Comparison of ENCODE assay signal across 7 cellular contexts in the genomic region with DNA sequence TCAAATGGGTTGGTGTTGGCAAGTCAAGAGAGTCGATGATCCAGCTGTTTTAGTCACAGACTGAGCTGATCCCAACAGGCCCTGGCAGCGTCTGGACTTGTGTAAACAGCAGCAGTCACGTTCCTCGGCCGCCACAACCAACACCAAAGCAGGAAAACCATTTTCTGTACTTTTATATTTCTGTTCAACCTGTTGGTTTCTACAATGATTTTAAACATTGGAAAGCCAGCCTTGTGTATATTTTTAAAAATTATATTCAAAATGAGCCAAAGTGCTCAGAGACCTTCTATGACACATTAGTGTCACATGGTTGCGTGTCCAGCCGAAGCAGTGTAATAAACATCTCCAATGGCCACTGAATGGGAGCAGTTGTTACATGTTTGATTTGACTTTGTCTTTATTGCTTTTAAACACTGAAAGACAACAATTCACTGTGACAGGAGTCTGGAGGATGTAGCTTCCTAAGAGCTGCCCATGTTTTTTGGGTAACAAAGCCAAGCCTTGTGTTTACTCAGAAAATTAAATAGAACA. TPM values are rescaled to one million over a fixed set of nuclear protein-coding genes. Genes with fewer than 3 reads are reported as not detected.
DNase-seq lines count a peak whose midpoint lies in the region; ATAC-seq and TF ChIP-seq lines count a peak whose summit lies in the region.

No MANE protein-coding gene starts in this region.

- H4K91ac ChIP-seq in H9 (ENCODE audit: insufficient read length, low read depth, low read length): no peak overlapping the region

- TF ChIP-seq CTCF in left lung (IDR thresholded peaks at IDR 0.05): no peak
- TF ChIP-seq CTCF in H9 (conservative IDR thresholded peaks at IDR 0.05): no peak

- H3K9ac ChIP-seq in H9 (ENCODE audit: extremely low read depth, insufficient read length, low read length): no peak overlapping the region

- H3K27ac ChIP-seq in cingulate gyrus (ENCODE audit: low read depth, low read length) (peak overlapping the region; percentile 54), left lung (peak overlapping the region in 1 of 2 donors; percentile 70), temporal lobe (ENCODE audit: low read depth, low read length) (peak overlapping the region; percentile 75), H9 (ENCODE audit: insufficient read length, low read depth, low read length) (no peak overlapping the region)

- H2BK15ac ChIP-seq in H9 (ENCODE audit: low read depth, low read length): no peak overlapping the region

- peaks cover 0 to 3% of the 10 kb centered on the region in 2 donors for H3K4me1 ChIP-seq in left lung
- H3K4me1 ChIP-seq in H9 (ENCODE audit: insufficient read depth, low read length): no peaks in the 10 kb centered on the region

- H3K27me3 Mint-ChIP-seq in H9 (ENCODE audit: low read depth): peaks cover 7% of the 10 kb centered on the region
- no peaks in the 10 kb centered on the region for H3K27me3 Mint-ChIP-seq in activated T-cell treated with anti-CD3 and anti-CD28 coated beads, Interleukin-2, amount 50 U/mL, for 4 hours (ENCODE audit: low read depth)

- H3K14ac ChIP-seq in H9 (ENCODE audit: insufficient read depth, low read length): no peak overlapping the region

- no peak overlapping the region for H4K8ac ChIP-seq in H9 (replicated peaks; ENCODE audit: insufficient read length, low read depth, low read length)

- H3K18ac ChIP-seq in H9 (ENCODE audit: insufficient read length, low read depth, low read length): no peak overlapping the region

- ATAC-seq in left lung: peak; percentile 44
- no peak for ATAC-seq in HG02852 (IDR thresholded peaks at IDR 0.05; ENCODE audit: unreplicated experiment)
- no peak for ATAC-seq in activated T-cell treated with anti-CD3 and anti-CD28 coated beads, Interleukin-2, amount 50 U/mL, for 4 hours

- H2BK5ac ChIP-seq in H9 (ENCODE audit: insufficient read length, low read length): no peak overlapping the region

- no peak overlapping the region for H2AK5ac ChIP-seq in H9 (ENCODE audit: insufficient read length, low read length)

- H3K79me2 ChIP-seq in H9 (ENCODE audit: insufficient read depth, low read length): no peaks in the 10 kb centered on the region

- no peak overlapping the region for H2BK12ac ChIP-seq in H9 (ENCODE audit: insufficient read length, low read depth, low read length)

- H3K9me3 ChIP-seq in left lung (no peaks in the 10 kb centered on the region), H9 (ENCODE audit: control insufficient read depth, low read depth, low read length) (peaks cover 6% of the 10 kb centered on the region)

- H3K23ac ChIP-seq in H9 (ENCODE audit: insufficient read length, low read depth, low read length): no peak overlapping the region

- H3K4ac ChIP-seq in H9 (ENCODE audit: low read depth, low read length): no peak overlapping the region

- no peak overlapping the region for H2BK20ac ChIP-seq in H9 (ENCODE audit: low read depth, low read length, poor library complexity, severe bottlenecking)

- H2BK120ac ChIP-seq in H9 (ENCODE audit: low read depth, low read length, poor library complexity, severe bottlenecking): no peak overlapping the region

- H3K27ac Mint-ChIP-seq in H9: no peak overlapping the region

- H3K36me3 Mint-ChIP-seq in H9 (ENCODE audit: insufficient read depth in 1 of 3, low read depth in 3 of 3): peaks cover 0 to 27% (median 4%) of the 10 kb centered on the region in 3 experiments; a peak in 5 of 7 replicates
- no peaks in the 10 kb centered on the region for H3K36me3 Mint-ChIP-seq in activated T-cell treated with anti-CD3 and anti-CD28 coated beads, Interleukin-2, amount 50 U/mL, for 4 hours (ENCODE audit: insufficient read depth)

- H3K36me3 ChIP-seq in left lung: no peaks in the 10 kb centered on the region

- H3K4me3 ChIP-seq in left lung: no peak overlapping the region

- no peak overlapping the region for H3T11ph ChIP-seq in H9 (ENCODE audit: low read length)

- no peak overlapping the region for H3K4me3 Mint-ChIP-seq in H9
- no peak overlapping the region for H3K4me3 Mint-ChIP-seq in activated T-cell treated with anti-CD3 and anti-CD28 coated beads, Interleukin-2, amount 50 U/mL, for 4 hours

- H3K56ac ChIP-seq in H9 (ENCODE audit: insufficient read length, low read depth, low read length): no peak overlapping the region

- no peaks in the 10 kb centered on the region for H4K20me1 ChIP-seq in H9 (ENCODE audit: control insufficient read depth, insufficient read depth, insufficient read length)

- peak; percentile 58 for DNase-seq in NCI-H1105 treated with DMSO at 0.1 percent for 48 hours (lab: John Stamatoyannopoulos, UW)
- peak in 1 of 2 donors; percentile 51 for DNase-seq in left lung
- no peak for DNase-seq in H9
- no peak for DNase-seq in activated T-cell treated with anti-CD3 and anti-CD28 coated beads, Interleukin-2, amount 50 U/mL, for 4 hours

- intact Hi-C loops in left lung (cut with DNase I): no loop called here

- peaks cover 4 to 9% of the 10 kb centered on the region in 2 experiments for H3K4me1 Mint-ChIP-seq in H9
- peaks cover 9% of the 10 kb centered on the region for H3K4me1 Mint-ChIP-seq in activated T-cell treated with anti-CD3 and anti-CD28 coated beads, Interleukin-2, amount 50 U/mL, for 4 hours (ENCODE audit: low read depth)

- H4K5ac ChIP-seq in H9 (ENCODE audit: insufficient read length, low read depth, low read length): no peak overlapping the region

- WGBS in H9 (ENCODE audit: extremely low coverage, insufficient read length, low lambda C conversion rate): no CpG with 5 or more reads among the region's 7 CpGs

- no peak overlapping the region for H2AFZ ChIP-seq in H9 (ENCODE audit: low read length)

- H3K79me1 ChIP-seq in H9 (ENCODE audit: insufficient read depth, low read depth, low read length, poor library complexity, severe bottlenecking): no peaks in the 10 kb centered on the region

- H3K27me3 ChIP-seq in left lung (no peaks in the 10 kb centered on the region), H9 (ENCODE audit: insufficient read depth, low read length) (no peaks in the 10 kb centered on the region)

- H3K9me3 Mint-ChIP-seq in H9: peaks cover 13 to 15% of the 10 kb centered on the region in 2 experiments
- H3K9me3 Mint-ChIP-seq in activated T-cell treated with anti-CD3 and anti-CD28 coated beads, Interleukin-2, amount 50 U/mL, for 4 hours: no peaks in the 10 kb centered on the region

- no peak overlapping the region for H3K4me2 ChIP-seq in H9 (ENCODE audit: insufficient read depth, insufficient read length, low read length)

- H3K23me2 ChIP-seq in H9 (ENCODE audit: insufficient read length, low read depth, low read length, poor library complexity, severe bottlenecking): no peaks in the 10 kb centered on the region

RNA-seq across cellular contexts. Expression of gene SIVA1, which starts 5.9 kb away (rescaled TPM):
- total RNA-seq in left lung: 10 to 100 TPM; 59.2 to 69.5 TPM
- total RNA-seq in temporal lobe: 15.0 TPM
- 125 and 128 TPM in 2 replicates for total RNA-seq in H9 (2021)
- 100 to 1,000 TPM; 135 to 157 (median 149) TPM for total RNA-seq in activated T-cell treated with anti-CD3 and anti-CD28 coated beads, Interleukin-2, amount 50 U/mL, for 4 hours

RNA-seq across cellular contexts. Expression of gene ADSS1, which starts 23.0 kb away (rescaled TPM):
- total RNA-seq in left lung (1 to 10 TPM; 5.2 to 5.3 TPM), temporal lobe (2.0 TPM), H9 (2021) (7.8 and 8.5 TPM in 2 replicates)
- 1 to 10 TPM in 1 of 3 donors, under 1 TPM in 2; 0.66 to 1.2 (median 0.69) TPM for total RNA-seq in activated T-cell treated with anti-CD3 and anti-CD28 coated beads, Interleukin-2, amount 50 U/mL, for 4 hours

RNA-seq across cellular contexts. Expression of gene AKT1, which starts 48.5 kb away (rescaled TPM):
- 100 to 1,000 TPM; 173 to 176 TPM for total RNA-seq in left lung
- 83.1 TPM for total RNA-seq in temporal lobe
- total RNA-seq in H9 (2021): 95.1 and 101 TPM in 2 replicates
- 100 to 1,000 TPM; 107 to 124 (median 116) TPM for total RNA-seq in activated T-cell treated with anti-CD3 and anti-CD28 coated beads, Interleukin-2, amount 50 U/mL, for 4 hours

RNA-seq across cellular contexts. Expression of gene ZBTB42, which starts 53.9 kb away (rescaled TPM):
- total RNA-seq in left lung: 10 to 100 TPM in 1 of 2 donors, 1 to 10 TPM in 1; 9.9 to 12.1 TPM
- 0.49 TPM for total RNA-seq in temporal lobe
- 5.9 and 6.1 TPM in 2 replicates for total RNA-seq in H9 (2021)
- total RNA-seq in activated T-cell treated with anti-CD3 and anti-CD28 coated beads, Interleukin-2, amount 50 U/mL, for 4 hours: 1 to 10 TPM; 3.6 to 4.1 (median 4.0) TPM

RNA-seq across cellular contexts. Expression of gene INF2, which starts 57.6 kb away (rescaled TPM):
- total RNA-seq in left lung: 100 to 1,000 TPM; 111 to 120 TPM
- 15.0 TPM for total RNA-seq in temporal lobe
- 58.3 and 59.1 TPM in 2 replicates for total RNA-seq in H9 (2021)
- total RNA-seq in activated T-cell treated with anti-CD3 and anti-CD28 coated beads, Interleukin-2, amount 50 U/mL, for 4 hours: 10 to 100 TPM; 51.8 to 54.9 (median 54.5) TPM
